ENCODE assay signal across 20 cellular contexts in the genomic region with DNA sequence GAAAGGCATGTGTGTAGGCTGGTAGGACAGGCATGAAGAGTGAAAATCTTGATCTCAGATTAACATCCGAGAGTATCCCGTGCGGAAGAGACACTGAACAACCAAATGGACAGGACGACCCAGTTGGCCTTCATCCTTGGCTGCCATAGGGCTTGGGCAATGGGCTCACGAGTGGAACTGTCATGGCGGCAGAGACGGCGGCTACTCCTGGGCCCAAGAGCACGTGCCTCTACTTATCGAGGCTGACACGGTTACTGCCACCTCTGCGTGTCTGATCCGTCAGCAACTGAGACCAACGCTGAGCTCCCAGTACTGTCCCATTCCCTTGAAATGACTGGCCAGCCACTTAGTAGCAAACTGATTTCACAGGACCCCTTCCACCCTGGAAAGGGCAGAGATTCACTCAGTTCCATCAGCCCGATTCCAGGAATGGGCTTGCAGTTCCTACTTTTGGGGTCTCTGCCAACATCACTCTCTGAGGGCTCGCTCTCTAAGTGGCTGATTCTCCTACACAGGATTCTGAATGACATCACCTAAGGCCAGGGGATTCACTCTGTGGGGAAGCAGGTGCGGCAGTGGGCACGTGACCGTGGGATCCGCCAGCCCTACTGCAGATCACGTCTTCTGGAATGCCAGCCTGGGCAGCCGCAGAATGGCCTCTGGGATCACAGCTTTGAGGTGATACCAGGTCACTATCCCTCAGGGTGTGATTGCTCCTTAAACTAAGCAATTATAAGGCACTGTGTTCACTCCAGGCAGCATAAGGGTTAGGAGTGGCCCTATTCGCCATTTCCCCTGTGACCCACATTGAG.
DNase-seq lines count a peak whose midpoint lies in the region; ATAC-seq, FAIRE-seq and TF ChIP-seq lines count a peak whose summit lies in the region.
"Had no signal": no experiment of that assay in that cellular context is flagged by ENCODE, and none has a peak within 500 bp of the region (broad histone marks: within the 10 kb centered on the region; RNA-seq: fewer than 3 reads in every experiment).

No MANE protein-coding gene starts in this region.

- DNase-seq in DMS53 (lab: John Stamatoyannopoulos, UW) = peak; percentile 16
- no peak for DNase-seq in DMS53 treated with DMSO at 0.1 percent for 48 hours (lab: John Stamatoyannopoulos, UW; ENCODE audit: unreplicated experiment)
- DNase-seq in bronchial epithelial cell (ENCODE audit: low read depth) = no peak
- DNase-seq in left lobe of liver (ENCODE audit: low spot score) = peak; percentile 11
- DNase-seq in sciatic nerve (ENCODE audit: low spot score) = peak; percentile 40
- no peak for DNase-seq in NCI-H345 (lab: John Stamatoyannopoulos, UW)
- no peak for DNase-seq in stimulated activated CD4-positive, alpha-beta T cell treated with anti-CD3 and anti-CD28 coated beads, Interleukin-1b, Interleukin-23, amount 100 ng/mL, for 48 hours
- DNase-seq: BE2C, Calu3, KG1, MM.1S, NCI-H2029 treated with DMSO at 0.1 percent for 48 hours, NCI-H526 treated with DMSO at 0.1 percent for 48 hours, Right ventricle myocardium superior, RPMI8226 had no signal

- no peak overlapping the region for H3K4me3 ChIP-seq in bronchial epithelial cell (ENCODE audit: low read depth, low read length)
- H3K4me3 ChIP-seq: SJSA1 had no signal

- no peaks in the 10 kb centered on the region for H3K36me3 ChIP-seq in bronchial epithelial cell (ENCODE audit: control insufficient read depth, insufficient read depth, low read length)
- H3K36me3 ChIP-seq: BE2C, SJSA1 had no signal

- FAIRE-seq in bronchial epithelial cell (lab: Jason Lieb, UNC) = peak; percentile 36
- FAIRE-seq: G401.6, H54, HTR-8/SVneo had no signal

- no peaks in the 10 kb centered on the region for H3K27me3 ChIP-seq in bronchial epithelial cell (ENCODE audit: control insufficient read depth, insufficient read depth, low read length)
- H3K27me3 ChIP-seq: BE2C had no signal

- no peak for ATAC-seq in left lobe of liver
- ATAC-seq in sciatic nerve = no peak
- ATAC-seq in HG03139 (IDR thresholded peaks at IDR 0.05; ENCODE audit: unreplicated experiment) = no peak

- intact Hi-C loops in sciatic nerve (cut with DNase I) = no loop called here

- TF ChIP-seq CTCF in bronchial epithelial cell (IDR thresholded peaks at IDR 0.05; ENCODE audit: insufficient read depth, low read length, severe bottlenecking) = no peak

Comparison
In these comparisons a context has a peak if more than half of its experiments do, and no peak if none do; other contexts are left out.
1. DNase-seq: peak in DMS53 (single experiment), left lobe of liver (single experiment) and sciatic nerve (single experiment); none in DMS53 treated with DMSO at 0.1 percent for 48 hours (single experiment), bronchial epithelial cell (single experiment), NCI-H345 (single experiment) and stimulated activated CD4-positive, alpha-beta T cell treated with anti-CD3 and anti-CD28 coated beads, Interleukin-1b, Interleukin-23, amount 100 ng/mL, for 48 hours (single experiment).